Comparison of ENCODE assay signal across 1 cellular context in the genomic region with DNA sequence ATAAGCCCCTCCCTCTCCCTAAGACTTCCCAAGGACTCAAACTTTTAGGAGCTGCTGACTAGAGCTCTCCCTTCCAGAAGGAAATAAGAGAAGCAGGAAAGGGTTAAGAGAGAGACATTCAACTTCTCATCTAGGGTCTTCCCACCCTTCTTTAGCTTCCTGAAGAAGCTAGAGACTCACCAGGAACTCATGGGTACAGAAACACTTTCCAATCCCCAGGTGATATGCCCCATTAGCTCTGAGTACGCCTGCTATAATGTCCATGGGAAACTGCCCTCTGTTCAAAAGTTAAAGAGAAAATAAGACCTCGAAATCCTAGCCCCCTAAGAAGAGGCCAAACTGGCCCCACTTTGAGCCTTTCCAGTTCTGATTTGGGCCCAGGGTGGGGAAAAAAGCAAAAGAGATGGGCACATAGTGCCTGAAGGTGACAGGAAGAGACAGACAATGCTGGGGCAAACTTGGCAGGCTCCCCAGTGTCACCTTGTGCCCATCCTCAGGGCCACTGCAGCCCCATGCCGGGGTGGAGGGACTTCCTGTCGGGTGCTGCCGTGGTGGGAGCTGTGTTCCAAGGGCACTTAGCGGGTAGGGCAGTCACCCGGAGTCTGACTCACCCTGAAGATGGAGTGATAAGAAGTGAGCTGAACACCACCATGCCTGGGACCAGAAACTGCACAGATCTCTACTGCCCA.
TF ChIP-seq lines count a peak whose summit lies in the region.

No MANE protein-coding gene starts in this region.

TF ChIP-seq in HepG2, 621 proteins besides CTCF, POLR2A, EP300 and RAD21 (continued from another document and continues in another):
- TF ChIP-seq, protein P1, sequence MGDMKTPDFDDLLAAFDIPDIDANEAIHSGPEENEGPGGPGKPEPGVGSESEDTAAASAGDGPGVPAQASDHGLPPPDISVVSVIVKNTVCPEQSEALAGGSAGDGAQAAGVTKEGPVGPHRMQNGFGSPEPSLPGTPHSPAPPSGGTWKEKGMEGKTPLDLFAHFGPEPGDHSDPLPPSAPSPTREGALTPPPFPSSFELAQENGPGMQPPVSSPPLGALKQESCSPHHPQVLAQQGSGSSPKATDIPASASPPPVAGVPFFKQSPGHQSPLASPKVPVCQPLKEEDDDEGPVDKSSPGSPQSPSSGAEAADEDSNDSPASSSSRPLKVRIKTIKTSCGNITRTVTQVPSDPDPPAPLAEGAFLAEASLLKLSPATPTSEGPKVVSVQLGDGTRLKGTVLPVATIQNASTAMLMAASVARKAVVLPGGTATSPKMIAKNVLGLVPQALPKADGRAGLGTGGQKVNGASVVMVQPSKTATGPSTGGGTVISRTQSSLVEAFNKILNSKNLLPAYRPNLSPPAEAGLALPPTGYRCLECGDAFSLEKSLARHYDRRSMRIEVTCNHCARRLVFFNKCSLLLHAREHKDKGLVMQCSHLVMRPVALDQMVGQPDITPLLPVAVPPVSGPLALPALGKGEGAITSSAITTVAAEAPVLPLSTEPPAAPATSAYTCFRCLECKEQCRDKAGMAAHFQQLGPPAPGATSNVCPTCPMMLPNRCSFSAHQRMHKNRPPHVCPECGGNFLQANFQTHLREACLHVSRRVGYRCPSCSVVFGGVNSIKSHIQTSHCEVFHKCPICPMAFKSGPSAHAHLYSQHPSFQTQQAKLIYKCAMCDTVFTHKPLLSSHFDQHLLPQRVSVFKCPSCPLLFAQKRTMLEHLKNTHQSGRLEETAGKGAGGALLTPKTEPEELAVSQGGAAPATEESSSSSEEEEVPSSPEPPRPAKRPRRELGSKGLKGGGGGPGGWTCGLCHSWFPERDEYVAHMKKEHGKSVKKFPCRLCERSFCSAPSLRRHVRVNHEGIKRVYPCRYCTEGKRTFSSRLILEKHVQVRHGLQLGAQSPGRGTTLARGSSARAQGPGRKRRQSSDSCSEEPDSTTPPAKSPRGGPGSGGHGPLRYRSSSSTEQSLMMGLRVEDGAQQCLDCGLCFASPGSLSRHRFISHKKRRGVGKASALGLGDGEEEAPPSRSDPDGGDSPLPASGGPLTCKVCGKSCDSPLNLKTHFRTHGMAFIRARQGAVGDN (CRISPR knock-in tag; IDR thresholded peaks at IDR 0.05): peak; percentile 53
- TF ChIP-seq CENPX (CRISPR knock-in tag; IDR thresholded peaks at IDR 0.05) (no peak), DMTF1 (CRISPR knock-in tag; IDR thresholded peaks at IDR 0.05) (no peak), GATAD2A (CRISPR knock-in tag; IDR thresholded peaks at IDR 0.05) (peak; percentile 40; the same call in 1 of the 2 replicates), SAP130 (CRISPR knock-in tag; IDR thresholded peaks at IDR 0.05; ENCODE audit: low read depth) (0 out of 2 replicates have a peak, but pooled peaks have one; percentile 15), RXRB (CRISPR knock-in tag; IDR thresholded peaks at IDR 0.05; ENCODE audit: borderline replicate concordance) (peak; percentile 19; the same call in 1 of the 2 replicates), PCBP1 (IDR thresholded peaks at IDR 0.05; ENCODE audit: borderline replicate concordance, low read depth, low read length) (no peak), FOXP4 (CRISPR knock-in tag; IDR thresholded peaks at IDR 0.05) (no peak), RXRA (CRISPR knock-in tag; IDR thresholded peaks at IDR 0.05) (peak; percentile 30; the same call in 1 of the 2 replicates), ZNF549 (CRISPR knock-in tag; IDR thresholded peaks at IDR 0.05) (no peak), BRF2 (CRISPR knock-in tag; IDR thresholded peaks at IDR 0.05) (no peak), ZNF253 (CRISPR knock-in tag; IDR thresholded peaks at IDR 0.05; ENCODE audit: borderline replicate concordance) (no peak), ATRX (CRISPR knock-in tag; IDR thresholded peaks at IDR 0.05; ENCODE audit: borderline replicate concordance) (no peak), FOXA1 (IDR thresholded peaks at IDR 0.05) (no peak), FOXA1 (CRISPR knock-in tag; IDR thresholded peaks at IDR 0.05) (no peak), TFDP1 (CRISPR knock-in tag; IDR thresholded peaks at IDR 0.05; ENCODE audit: borderline replicate concordance) (no peak), GTF2F1 (IDR thresholded peaks at IDR 0.05; ENCODE audit: low read length) (no peak), MYNN (CRISPR knock-in tag; IDR thresholded peaks at IDR 0.05; ENCODE audit: low read depth) (no peak), ERF (CRISPR knock-in tag; IDR thresholded peaks at IDR 0.05) (no peak), ADNP (CRISPR knock-in tag; IDR thresholded peaks at IDR 0.05) (no peak)
- TF ChIP-seq, protein P2, sequence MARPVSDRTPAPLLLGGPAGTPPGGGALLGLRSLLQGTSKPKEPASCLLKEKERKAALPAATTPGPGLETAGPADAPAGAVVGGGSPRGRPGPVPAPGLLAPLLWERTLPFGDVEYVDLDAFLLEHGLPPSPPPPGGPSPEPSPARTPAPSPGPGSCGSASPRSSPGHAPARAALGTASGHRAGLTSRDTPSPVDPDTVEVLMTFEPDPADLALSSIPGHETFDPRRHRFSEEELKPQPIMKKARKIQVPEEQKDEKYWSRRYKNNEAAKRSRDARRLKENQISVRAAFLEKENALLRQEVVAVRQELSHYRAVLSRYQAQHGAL (CRISPR knock-in tag; IDR thresholded peaks at IDR 0.05; ENCODE audit: not compliant biosample characterization): no peak
- TF ChIP-seq, protein P3, sequence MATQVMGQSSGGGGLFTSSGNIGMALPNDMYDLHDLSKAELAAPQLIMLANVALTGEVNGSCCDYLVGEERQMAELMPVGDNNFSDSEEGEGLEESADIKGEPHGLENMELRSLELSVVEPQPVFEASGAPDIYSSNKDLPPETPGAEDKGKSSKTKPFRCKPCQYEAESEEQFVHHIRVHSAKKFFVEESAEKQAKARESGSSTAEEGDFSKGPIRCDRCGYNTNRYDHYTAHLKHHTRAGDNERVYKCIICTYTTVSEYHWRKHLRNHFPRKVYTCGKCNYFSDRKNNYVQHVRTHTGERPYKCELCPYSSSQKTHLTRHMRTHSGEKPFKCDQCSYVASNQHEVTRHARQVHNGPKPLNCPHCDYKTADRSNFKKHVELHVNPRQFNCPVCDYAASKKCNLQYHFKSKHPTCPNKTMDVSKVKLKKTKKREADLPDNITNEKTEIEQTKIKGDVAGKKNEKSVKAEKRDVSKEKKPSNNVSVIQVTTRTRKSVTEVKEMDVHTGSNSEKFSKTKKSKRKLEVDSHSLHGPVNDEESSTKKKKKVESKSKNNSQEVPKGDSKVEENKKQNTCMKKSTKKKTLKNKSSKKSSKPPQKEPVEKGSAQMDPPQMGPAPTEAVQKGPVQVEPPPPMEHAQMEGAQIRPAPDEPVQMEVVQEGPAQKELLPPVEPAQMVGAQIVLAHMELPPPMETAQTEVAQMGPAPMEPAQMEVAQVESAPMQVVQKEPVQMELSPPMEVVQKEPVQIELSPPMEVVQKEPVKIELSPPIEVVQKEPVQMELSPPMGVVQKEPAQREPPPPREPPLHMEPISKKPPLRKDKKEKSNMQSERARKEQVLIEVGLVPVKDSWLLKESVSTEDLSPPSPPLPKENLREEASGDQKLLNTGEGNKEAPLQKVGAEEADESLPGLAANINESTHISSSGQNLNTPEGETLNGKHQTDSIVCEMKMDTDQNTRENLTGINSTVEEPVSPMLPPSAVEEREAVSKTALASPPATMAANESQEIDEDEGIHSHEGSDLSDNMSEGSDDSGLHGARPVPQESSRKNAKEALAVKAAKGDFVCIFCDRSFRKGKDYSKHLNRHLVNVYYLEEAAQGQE (IDR thresholded peaks at IDR 0.05; ENCODE audit: borderline replicate concordance in 1 of 2, low read depth in 1 of 2, low read length in 2 of 2): no peak
- TF ChIP-seq, protein P4, sequence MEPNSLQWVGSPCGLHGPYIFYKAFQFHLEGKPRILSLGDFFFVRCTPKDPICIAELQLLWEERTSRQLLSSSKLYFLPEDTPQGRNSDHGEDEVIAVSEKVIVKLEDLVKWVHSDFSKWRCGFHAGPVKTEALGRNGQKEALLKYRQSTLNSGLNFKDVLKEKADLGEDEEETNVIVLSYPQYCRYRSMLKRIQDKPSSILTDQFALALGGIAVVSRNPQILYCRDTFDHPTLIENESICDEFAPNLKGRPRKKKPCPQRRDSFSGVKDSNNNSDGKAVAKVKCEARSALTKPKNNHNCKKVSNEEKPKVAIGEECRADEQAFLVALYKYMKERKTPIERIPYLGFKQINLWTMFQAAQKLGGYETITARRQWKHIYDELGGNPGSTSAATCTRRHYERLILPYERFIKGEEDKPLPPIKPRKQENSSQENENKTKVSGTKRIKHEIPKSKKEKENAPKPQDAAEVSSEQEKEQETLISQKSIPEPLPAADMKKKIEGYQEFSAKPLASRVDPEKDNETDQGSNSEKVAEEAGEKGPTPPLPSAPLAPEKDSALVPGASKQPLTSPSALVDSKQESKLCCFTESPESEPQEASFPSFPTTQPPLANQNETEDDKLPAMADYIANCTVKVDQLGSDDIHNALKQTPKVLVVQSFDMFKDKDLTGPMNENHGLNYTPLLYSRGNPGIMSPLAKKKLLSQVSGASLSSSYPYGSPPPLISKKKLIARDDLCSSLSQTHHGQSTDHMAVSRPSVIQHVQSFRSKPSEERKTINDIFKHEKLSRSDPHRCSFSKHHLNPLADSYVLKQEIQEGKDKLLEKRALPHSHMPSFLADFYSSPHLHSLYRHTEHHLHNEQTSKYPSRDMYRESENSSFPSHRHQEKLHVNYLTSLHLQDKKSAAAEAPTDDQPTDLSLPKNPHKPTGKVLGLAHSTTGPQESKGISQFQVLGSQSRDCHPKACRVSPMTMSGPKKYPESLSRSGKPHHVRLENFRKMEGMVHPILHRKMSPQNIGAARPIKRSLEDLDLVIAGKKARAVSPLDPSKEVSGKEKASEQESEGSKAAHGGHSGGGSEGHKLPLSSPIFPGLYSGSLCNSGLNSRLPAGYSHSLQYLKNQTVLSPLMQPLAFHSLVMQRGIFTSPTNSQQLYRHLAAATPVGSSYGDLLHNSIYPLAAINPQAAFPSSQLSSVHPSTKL (CRISPR knock-in tag; IDR thresholded peaks at IDR 0.05): peak; percentile 32; the same call in 1 of the 2 replicates
- TF ChIP-seq, protein P5, sequence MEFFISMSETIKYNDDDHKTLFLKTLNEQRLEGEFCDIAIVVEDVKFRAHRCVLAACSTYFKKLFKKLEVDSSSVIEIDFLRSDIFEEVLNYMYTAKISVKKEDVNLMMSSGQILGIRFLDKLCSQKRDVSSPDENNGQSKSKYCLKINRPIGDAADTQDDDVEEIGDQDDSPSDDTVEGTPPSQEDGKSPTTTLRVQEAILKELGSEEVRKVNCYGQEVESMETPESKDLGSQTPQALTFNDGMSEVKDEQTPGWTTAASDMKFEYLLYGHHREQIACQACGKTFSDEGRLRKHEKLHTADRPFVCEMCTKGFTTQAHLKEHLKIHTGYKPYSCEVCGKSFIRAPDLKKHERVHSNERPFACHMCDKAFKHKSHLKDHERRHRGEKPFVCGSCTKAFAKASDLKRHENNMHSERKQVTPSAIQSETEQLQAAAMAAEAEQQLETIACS (CRISPR knock-in tag; IDR thresholded peaks at IDR 0.05): no peak
- TF ChIP-seq, protein P6, sequence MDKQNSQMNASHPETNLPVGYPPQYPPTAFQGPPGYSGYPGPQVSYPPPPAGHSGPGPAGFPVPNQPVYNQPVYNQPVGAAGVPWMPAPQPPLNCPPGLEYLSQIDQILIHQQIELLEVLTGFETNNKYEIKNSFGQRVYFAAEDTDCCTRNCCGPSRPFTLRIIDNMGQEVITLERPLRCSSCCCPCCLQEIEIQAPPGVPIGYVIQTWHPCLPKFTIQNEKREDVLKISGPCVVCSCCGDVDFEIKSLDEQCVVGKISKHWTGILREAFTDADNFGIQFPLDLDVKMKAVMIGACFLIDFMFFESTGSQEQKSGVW (CRISPR knock-in tag; IDR thresholded peaks at IDR 0.05; ENCODE audit: borderline replicate concordance): no peak
